Comparison of ENCODE assay signal across 8 cellular contexts in genomic region chr12:13000616-13000934, GRCh38. TPM values are rescaled to one million over a fixed set of nuclear protein-coding genes. Genes with fewer than 3 reads are reported as not detected.
DNase-seq lines count a peak whose midpoint lies in the region; ATAC-seq, FAIRE-seq and TF ChIP-seq lines count a peak whose summit lies in the region.

No MANE protein-coding gene starts in this region.

- ATAC-seq in GM21526 (IDR thresholded peaks at IDR 0.05; ENCODE audit: low FRiP score, unreplicated experiment) (peak; percentile 8), heart left ventricle (peak; percentile 21 to 47 (median 36))

- peak overlapping the region; percentile 27 to 83 (median 45) for H3K27ac Mint-ChIP-seq in IgD-negative memory B cell
- peak overlapping the region; percentile 86 for H3K27ac Mint-ChIP-seq in activated T-helper 1 cell treated with anti-CD3 and anti-CD28 coated beads, Interleukin-12 subunit alpha, Interleukin-12 subunit beta, Interleukin-2, Interleukin-4 antibody, amounts not matched to agents 30 ng/mL and 10 ng/mL and 1 ng/mL, durations not matched to agents 14 hours and 24 hours and 36 hours

- H3K27me3 Mint-ChIP-seq in IgD-negative memory B cell: peaks cover 2% of the 10 kb centered on the region
- peaks cover 37% of the 10 kb centered on the region for H3K27me3 Mint-ChIP-seq in activated T-helper 1 cell treated with anti-CD3 and anti-CD28 coated beads, Interleukin-12 subunit alpha, Interleukin-12 subunit beta, Interleukin-2, Interleukin-4 antibody, amounts not matched to agents 30 ng/mL and 10 ng/mL and 1 ng/mL, durations not matched to agents 14 hours and 24 hours and 36 hours (ENCODE audit: insufficient read depth)

- H3K9ac ChIP-seq in rectal smooth muscle tissue (ENCODE audit: low read length): peak overlapping the region; percentile 32

- no peaks in the 10 kb centered on the region for H3K9me3 ChIP-seq in heart left ventricle

- H3K4me1 ChIP-seq in heart left ventricle: peaks cover 0 to 64% (median 19%) of the 10 kb centered on the region in 12 donors
- peaks cover 6% of the 10 kb centered on the region for H3K4me1 ChIP-seq in rectal smooth muscle tissue (ENCODE audit: control insufficient read depth, insufficient read depth, low read length)

- TF ChIP-seq CTCF in heart left ventricle (IDR thresholded peaks at IDR 0.05): no peak

- DNase-seq in ELF-1 (ENCODE audit: low read depth, low spot score) (peak; percentile 83), heart left ventricle (no peak), RCC 7860 (ENCODE audit: low spot score) (no peak)
- no peak for DNase-seq in activated T-helper 1 cell treated with anti-CD3 and anti-CD28 coated beads, Interleukin-12 subunit alpha, Interleukin-12 subunit beta, Interleukin-2, Interleukin-4 antibody, amounts not matched to agents 30 ng/mL and 10 ng/mL and 1 ng/mL, durations not matched to agents 14 hours and 24 hours and 36 hours (ENCODE audit: low spot score)
- DNase-seq in effector CD8-positive, alpha-beta T cell (lab: John Stamatoyannopoulos, UW): no peak

- H3K4me1 Mint-ChIP-seq in IgD-negative memory B cell: peaks cover 3 to 18% (median 17%) of the 10 kb centered on the region in 3 donors
- H3K4me1 Mint-ChIP-seq in activated T-helper 1 cell treated with anti-CD3 and anti-CD28 coated beads, Interleukin-12 subunit alpha, Interleukin-12 subunit beta, Interleukin-2, Interleukin-4 antibody, amounts not matched to agents 30 ng/mL and 10 ng/mL and 1 ng/mL, durations not matched to agents 14 hours and 24 hours and 36 hours (ENCODE audit: low read depth): peaks cover 37% of the 10 kb centered on the region

- H3K4me3 Mint-ChIP-seq in IgD-negative memory B cell: peak overlapping the region; percentile 91 to 93 (median 92)
- H3K4me3 Mint-ChIP-seq in activated T-helper 1 cell treated with anti-CD3 and anti-CD28 coated beads, Interleukin-12 subunit alpha, Interleukin-12 subunit beta, Interleukin-2, Interleukin-4 antibody, amounts not matched to agents 30 ng/mL and 10 ng/mL and 1 ng/mL, durations not matched to agents 14 hours and 24 hours and 36 hours: peak overlapping the region; percentile 87

- no peaks in the 10 kb centered on the region for H3K36me3 ChIP-seq in heart left ventricle
- no peaks in the 10 kb centered on the region for H3K36me3 ChIP-seq in rectal smooth muscle tissue (ENCODE audit: control insufficient read depth, insufficient read depth, low read length)

- no peaks in the 10 kb centered on the region for H3K27me3 ChIP-seq in heart left ventricle
- H3K27me3 ChIP-seq in rectal smooth muscle tissue (ENCODE audit: control insufficient read depth, insufficient read depth, low read length): no peaks in the 10 kb centered on the region

- FAIRE-seq in RCC 7860 (lab: Jason Lieb, UNC): no peak

- H3K4me3 ChIP-seq in heart left ventricle (peak overlapping the region; percentile 37 to 94 (median 85)), rectal smooth muscle tissue (ENCODE audit: low read length) (peak overlapping the region; percentile 82)

- H3K36me3 Mint-ChIP-seq in IgD-negative memory B cell: no peaks in the 10 kb centered on the region
- H3K36me3 Mint-ChIP-seq in activated T-helper 1 cell treated with anti-CD3 and anti-CD28 coated beads, Interleukin-12 subunit alpha, Interleukin-12 subunit beta, Interleukin-2, Interleukin-4 antibody, amounts not matched to agents 30 ng/mL and 10 ng/mL and 1 ng/mL, durations not matched to agents 14 hours and 24 hours and 36 hours (ENCODE audit: low read depth): no peaks in the 10 kb centered on the region

- H3K9me3 Mint-ChIP-seq in IgD-negative memory B cell: no peaks in the 10 kb centered on the region
- H3K9me3 Mint-ChIP-seq in activated T-helper 1 cell treated with anti-CD3 and anti-CD28 coated beads, Interleukin-12 subunit alpha, Interleukin-12 subunit beta, Interleukin-2, Interleukin-4 antibody, amounts not matched to agents 30 ng/mL and 10 ng/mL and 1 ng/mL, durations not matched to agents 14 hours and 24 hours and 36 hours: no peaks in the 10 kb centered on the region

- H3K27ac ChIP-seq in heart left ventricle (peak overlapping the region; percentile 28 to 98 (median 90)), rectal smooth muscle tissue (ENCODE audit: low read depth, low read length) (peak overlapping the region; percentile 86)

- WGBS in heart left ventricle, 4 donors: 0 to 1% (median 0%) methylated on average over 16 of the region's 16 CpGs

- no peak for TF ChIP-seq POLR2A in heart left ventricle (IDR thresholded peaks at IDR 0.05)

- intact Hi-C loops in activated T-helper 1 cell treated with anti-CD3 and anti-CD28 coated beads, Interleukin-12 subunit alpha, Interleukin-12 subunit beta, Interleukin-2, Interleukin-4 antibody, amounts not matched to agents 30 ng/mL and 10 ng/mL and 1 ng/mL, durations not matched to agents 14 hours and 24 hours and 36 hours (cut with micrococcal nuclease): loop anchor here (1.0 to 5.0 kb wide), 9 partner anchors 44 to 388 kb away; partner anchors contain the start of genes CREBL2, DDX47, EMP1 and FAM234B
- intact Hi-C loops in heart left ventricle (cut with DNase I): loop anchor here in 8 of 10 donors (2.0 to 10.0 kb wide), 9 partner anchors 37 to 224 kb away; partner anchors contain the start of gene EMP1 (in 1 of the 8)

RNA-seq across cellular contexts. Expression of gene HEBP1, which starts 0.5 kb away (rescaled TPM):
- polyA plus RNA-seq in IgD-negative memory B cell (12.9 TPM), heart left ventricle (10 to 100 TPM; 36.6 to 88.1 TPM)
- 9.5 and 11.3 TPM in 2 replicates for total RNA-seq in activated T-helper 1 cell treated with anti-CD3 and anti-CD28 coated beads, Interleukin-12 subunit alpha, Interleukin-12 subunit beta, Interleukin-2, Interleukin-4 antibody, amounts not matched to agents 30 ng/mL and 10 ng/mL and 1 ng/mL, durations not matched to agents 14 hours and 24 hours and 36 hours
- total RNA-seq in heart left ventricle: 10 to 100 TPM; 26.3 to 65.3 (median 52.6) TPM

RNA-seq across cellular contexts. Expression of gene FAM234B, which starts 43.6 kb away (rescaled TPM):
- polyA plus RNA-seq in IgD-negative memory B cell (2.7 TPM), heart left ventricle (1 to 10 TPM; 1.2 to 2.5 TPM)
- 6.0 and 6.6 TPM in 2 replicates for total RNA-seq in activated T-helper 1 cell treated with anti-CD3 and anti-CD28 coated beads, Interleukin-12 subunit alpha, Interleukin-12 subunit beta, Interleukin-2, Interleukin-4 antibody, amounts not matched to agents 30 ng/mL and 10 ng/mL and 1 ng/mL, durations not matched to agents 14 hours and 24 hours and 36 hours
- 1 to 10 TPM; 1.5 to 3.5 (median 2.6) TPM for total RNA-seq in heart left ventricle

RNA-seq across cellular contexts. Expression of gene GPRC5D, which starts 48.6 kb away (rescaled TPM):
- polyA plus RNA-seq in IgD-negative memory B cell (1.4 TPM), heart left ventricle (under 1 TPM in 1 of 2 donors, not detected in 1; 0.11 TPM)
- total RNA-seq in activated T-helper 1 cell treated with anti-CD3 and anti-CD28 coated beads, Interleukin-12 subunit alpha, Interleukin-12 subunit beta, Interleukin-2, Interleukin-4 antibody, amounts not matched to agents 30 ng/mL and 10 ng/mL and 1 ng/mL, durations not matched to agents 14 hours and 24 hours and 36 hours: not detected in 2 replicates
- total RNA-seq in heart left ventricle: not detected
